Comparison of ENCODE assay signal across 2 cellular contexts in the genomic region with DNA sequence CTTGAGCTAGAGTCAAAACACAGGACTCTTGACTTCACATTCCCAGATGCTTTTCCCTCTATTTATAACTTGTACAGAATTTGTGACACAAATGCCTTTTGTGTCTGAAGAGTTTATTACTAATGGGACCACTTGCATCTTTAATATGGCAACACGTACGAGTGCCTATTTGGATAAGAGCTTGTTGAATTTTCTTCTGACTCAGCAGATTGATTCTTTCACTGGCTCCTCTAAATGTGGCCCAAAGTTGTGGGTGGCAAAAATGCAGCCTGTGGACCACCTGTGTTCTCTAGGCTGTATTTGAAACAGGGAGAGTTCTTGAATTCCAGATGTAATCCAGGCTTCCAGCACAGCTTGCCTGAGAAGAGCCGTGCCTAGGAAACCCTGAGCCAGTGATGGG.
A peak's percentile ranks its signal among the peaks of the same experiment; 100 is the strongest.
TF ChIP-seq lines count a peak whose summit lies in the region.

No MANE protein-coding gene starts in this region.

TF ChIP-seq in IMR-90, 13 proteins besides CTCF, POLR2A, EP300 and RAD21:
- TF ChIP-seq MAFK (IDR thresholded peaks at IDR 0.05; ENCODE audit: low read depth, low read length) (peak; percentile 46; the same call in 1 of the 2 replicates), BHLHE40 (IDR thresholded peaks at IDR 0.05; ENCODE audit: low read depth, low read length) (no peak)

TF ChIP-seq in K562, 482 proteins besides CTCF, POLR2A, EP300 and RAD21:
- TF ChIP-seq, protein P1, sequence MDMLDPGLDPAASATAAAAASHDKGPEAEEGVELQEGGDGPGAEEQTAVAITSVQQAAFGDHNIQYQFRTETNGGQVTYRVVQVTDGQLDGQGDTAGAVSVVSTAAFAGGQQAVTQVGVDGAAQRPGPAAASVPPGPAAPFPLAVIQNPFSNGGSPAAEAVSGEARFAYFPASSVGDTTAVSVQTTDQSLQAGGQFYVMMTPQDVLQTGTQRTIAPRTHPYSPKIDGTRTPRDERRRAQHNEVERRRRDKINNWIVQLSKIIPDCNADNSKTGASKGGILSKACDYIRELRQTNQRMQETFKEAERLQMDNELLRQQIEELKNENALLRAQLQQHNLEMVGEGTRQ (CRISPR knock-in tag; IDR thresholded peaks at IDR 0.05): no peak
- no peak for TF ChIP-seq ZNF583 (CRISPR knock-in tag; IDR thresholded peaks at IDR 0.05)
- TF ChIP-seq, protein P2, sequence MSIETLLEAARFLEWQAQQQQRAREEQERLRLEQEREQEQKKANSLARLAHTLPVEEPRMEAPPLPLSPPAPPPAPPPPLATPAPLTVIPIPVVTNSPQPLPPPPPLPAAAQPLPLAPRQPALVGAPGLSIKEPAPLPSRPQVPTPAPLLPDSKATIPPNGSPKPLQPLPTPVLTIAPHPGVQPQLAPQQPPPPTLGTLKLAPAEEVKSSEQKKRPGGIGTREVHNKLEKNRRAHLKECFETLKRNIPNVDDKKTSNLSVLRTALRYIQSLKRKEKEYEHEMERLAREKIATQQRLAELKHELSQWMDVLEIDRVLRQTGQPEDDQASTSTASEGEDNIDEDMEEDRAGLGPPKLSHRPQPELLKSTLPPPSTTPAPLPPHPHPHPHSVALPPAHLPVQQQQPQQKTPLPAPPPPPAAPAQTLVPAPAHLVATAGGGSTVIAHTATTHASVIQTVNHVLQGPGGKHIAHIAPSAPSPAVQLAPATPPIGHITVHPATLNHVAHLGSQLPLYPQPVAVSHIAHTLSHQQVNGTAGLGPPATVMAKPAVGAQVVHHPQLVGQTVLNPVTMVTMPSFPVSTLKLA (conservative IDR thresholded peaks at IDR 0.05): no peak
- no peak for TF ChIP-seq SNRNP70 (optimal IDR thresholded peaks at IDR 0.05; ENCODE audit: low read depth, low read length)
- TF ChIP-seq ZNF24 (IDR thresholded peaks at IDR 0.05): no peak
- TF ChIP-seq IFI16 (CRISPR knock-in tag; IDR thresholded peaks at IDR 0.05): no peak
- TF ChIP-seq, protein P3, sequence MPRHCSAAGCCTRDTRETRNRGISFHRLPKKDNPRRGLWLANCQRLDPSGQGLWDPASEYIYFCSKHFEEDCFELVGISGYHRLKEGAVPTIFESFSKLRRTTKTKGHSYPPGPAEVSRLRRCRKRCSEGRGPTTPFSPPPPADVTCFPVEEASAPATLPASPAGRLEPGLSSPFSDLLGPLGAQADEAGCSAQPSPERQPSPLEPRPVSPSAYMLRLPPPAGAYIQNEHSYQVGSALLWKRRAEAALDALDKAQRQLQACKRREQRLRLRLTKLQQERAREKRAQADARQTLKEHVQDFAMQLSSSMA (CRISPR knock-in tag; IDR thresholded peaks at IDR 0.05): no peak
- no peak for TF ChIP-seq NCOA6 (IDR thresholded peaks at IDR 0.05)
- peak; percentile 42; the same call in 1 of the 2 replicates for TF ChIP-seq MAFK (IDR thresholded peaks at IDR 0.05; ENCODE audit: low read length)
- TF ChIP-seq MAFF (IDR thresholded peaks at IDR 0.05; ENCODE audit: low read length): peak; percentile 42; the same call in 1 of the 2 replicates
- TF ChIP-seq C11orf30 (IDR thresholded peaks at IDR 0.05; ENCODE audit: low read depth): peak; percentile 68; the same call in 1 of the 2 replicates
- TF ChIP-seq FOS (IDR thresholded peaks at IDR 0.05; ENCODE audit: extremely low read depth, insufficient read length): no peak
- no peak for TF ChIP-seq SREBF1 (IDR thresholded peaks at IDR 0.05; ENCODE audit: borderline replicate concordance, low read depth, low read length)
- TF ChIP-seq POU5F1 (IDR thresholded peaks at IDR 0.05; ENCODE audit: borderline replicate concordance, low read depth, low read length, partially characterized antibody): no peak
- TF ChIP-seq U2AF1 (optimal IDR thresholded peaks at IDR 0.05; ENCODE audit: low read depth, low read length): no peak
- no peak for TF ChIP-seq CSDE1 (IDR thresholded peaks at IDR 0.05)
- TF ChIP-seq FOXJ3 (CRISPR knock-in tag; IDR thresholded peaks at IDR 0.05): no peak
- TF ChIP-seq SP2 (IDR thresholded peaks at IDR 0.05; ENCODE audit: extremely low read depth, low read depth, low read length, poor library complexity, severe bottlenecking): no peak
- TF ChIP-seq RNF2 (IDR thresholded peaks at IDR 0.05): no peak
- TF ChIP-seq, protein P4, sequence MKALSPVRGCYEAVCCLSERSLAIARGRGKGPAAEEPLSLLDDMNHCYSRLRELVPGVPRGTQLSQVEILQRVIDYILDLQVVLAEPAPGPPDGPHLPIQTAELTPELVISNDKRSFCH (CRISPR knock-in tag; IDR thresholded peaks at IDR 0.05): no peak
- TF ChIP-seq, protein P4 (tag; IDR thresholded peaks at IDR 0.05): no peak
- no peak for TF ChIP-seq POLR3A (IDR thresholded peaks at IDR 0.05; ENCODE audit: borderline replicate concordance, extremely low read depth, insufficient read depth, insufficient read length)
- TF ChIP-seq, protein P5, sequence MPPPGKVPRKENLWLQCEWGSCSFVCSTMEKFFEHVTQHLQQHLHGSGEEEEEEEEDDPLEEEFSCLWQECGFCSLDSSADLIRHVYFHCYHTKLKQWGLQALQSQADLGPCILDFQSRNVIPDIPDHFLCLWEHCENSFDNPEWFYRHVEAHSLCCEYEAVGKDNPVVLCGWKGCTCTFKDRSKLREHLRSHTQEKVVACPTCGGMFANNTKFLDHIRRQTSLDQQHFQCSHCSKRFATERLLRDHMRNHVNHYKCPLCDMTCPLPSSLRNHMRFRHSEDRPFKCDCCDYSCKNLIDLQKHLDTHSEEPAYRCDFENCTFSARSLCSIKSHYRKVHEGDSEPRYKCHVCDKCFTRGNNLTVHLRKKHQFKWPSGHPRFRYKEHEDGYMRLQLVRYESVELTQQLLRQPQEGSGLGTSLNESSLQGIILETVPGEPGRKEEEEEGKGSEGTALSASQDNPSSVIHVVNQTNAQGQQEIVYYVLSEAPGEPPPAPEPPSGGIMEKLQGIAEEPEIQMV (tag; conservative IDR thresholded peaks at IDR 0.05; ENCODE audit: low read depth): no peak
- no peak for TF ChIP-seq RFX7 (CRISPR knock-in tag; IDR thresholded peaks at IDR 0.05)
- no peak for TF ChIP-seq PYGO2 (tag; IDR thresholded peaks at IDR 0.05)
- no peak for TF ChIP-seq ARID1B (IDR thresholded peaks at IDR 0.05)
- TF ChIP-seq, protein P6, sequence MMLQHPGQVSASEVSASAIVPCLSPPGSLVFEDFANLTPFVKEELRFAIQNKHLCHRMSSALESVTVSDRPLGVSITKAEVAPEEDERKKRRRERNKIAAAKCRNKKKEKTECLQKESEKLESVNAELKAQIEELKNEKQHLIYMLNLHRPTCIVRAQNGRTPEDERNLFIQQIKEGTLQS (IDR thresholded peaks at IDR 0.05): no peak
- TF ChIP-seq, protein P6 (CRISPR knock-in tag; conservative IDR thresholded peaks at IDR 0.05): no peak
- TF ChIP-seq ZNF282 (CRISPR knock-in tag; IDR thresholded peaks at IDR 0.05): no peak
- no peak for TF ChIP-seq NCOA1 (IDR thresholded peaks at IDR 0.05; ENCODE audit: low read depth)
- no peak for TF ChIP-seq SUPT5H (IDR thresholded peaks at IDR 0.05)
- peak; percentile 76 for TF ChIP-seq ZNF316 (IDR thresholded peaks at IDR 0.05)
- TF ChIP-seq TCF7 (IDR thresholded peaks at IDR 0.05; ENCODE audit: borderline replicate concordance): no peak
- TF ChIP-seq ZNF165 (CRISPR knock-in tag; IDR thresholded peaks at IDR 0.05; ENCODE audit: borderline replicate concordance): no peak
- no peak for TF ChIP-seq SP1 (CRISPR knock-in tag; IDR thresholded peaks at IDR 0.05)
- peak; percentile 60 for TF ChIP-seq MAFG (tag; conservative IDR thresholded peaks at IDR 0.05)
